ENCODE assay signal across 18 cellular contexts in genomic region chr17:27958708-27959381, GRCh38.
DNase-seq lines count a peak whose midpoint lies in the region; ATAC-seq and TF ChIP-seq lines count a peak whose summit lies in the region.
"Had no signal": no experiment of that assay in that cellular context is flagged by ENCODE, and none has a peak within 500 bp of the region (broad histone marks: within the 10 kb centered on the region; RNA-seq: fewer than 3 reads in every experiment).

No MANE protein-coding gene starts in this region.

- no peak overlapping the region for H4K5ac ChIP-seq in H9 (ENCODE audit: insufficient read length, low read depth, low read length)

- no peaks in the 10 kb centered on the region; the same call in 1 of the 2 replicates for H3K27me3 Mint-ChIP-seq in H9 (ENCODE audit: low read depth)
- H3K27me3 Mint-ChIP-seq in WTC11 (ENCODE audit: low read depth) = no peaks in the 10 kb centered on the region; the same call in 1 of the 2 replicates

- no peak overlapping the region for H2BK12ac ChIP-seq in H9 (ENCODE audit: insufficient read length, low read depth, low read length)

- no peak overlapping the region for H2BK5ac ChIP-seq in H9 (ENCODE audit: insufficient read length, low read length)

- no peaks in the 10 kb centered on the region for H3K23me2 ChIP-seq in H9 (ENCODE audit: insufficient read length, low read depth, low read length, poor library complexity, severe bottlenecking)

- H3K27ac Mint-ChIP-seq in H9 (peak overlapping the region; percentile 86 to 95 (median 86); a peak in 5 of 7 replicates), WTC11 (peak overlapping the region; percentile 96)
- H3K27ac Mint-ChIP-seq: B cell; CD4-positive, alpha-beta T cell; HFFc6 had no signal

- H3K4me3 Mint-ChIP-seq in H9 (no peak overlapping the region), WTC11 (0 out of 2 replicates have a peak overlapping the region, but pooled peaks have one; percentile 7)
- H3K4me3 Mint-ChIP-seq: B cell; CD4-positive, alpha-beta T cell; HFFc6 had no signal

- H3K36me3 Mint-ChIP-seq in H9 (ENCODE audit: insufficient read depth in 1 of 3, low read depth in 3 of 3) = no peaks in the 10 kb centered on the region
- H3K36me3 Mint-ChIP-seq in WTC11 = no peaks in the 10 kb centered on the region

- peak overlapping the region; percentile 8; the same call in 1 of the 2 replicates for H3K4me3 ChIP-seq in HUES6 (ENCODE audit: low read depth, low read length)
- H3K4me3 ChIP-seq: GM12878, GM23248, HAP-1 had no signal

- H3K9me3 Mint-ChIP-seq in H9 = no peaks in the 10 kb centered on the region
- H3K9me3 Mint-ChIP-seq in WTC11 = no peaks in the 10 kb centered on the region
- H3K9me3 Mint-ChIP-seq: CD4-positive, alpha-beta T cell; HFFc6 had no signal

- H2BK120ac ChIP-seq in H9 (ENCODE audit: low read depth, low read length, poor library complexity, severe bottlenecking) = no peak overlapping the region

- H3K4me1 Mint-ChIP-seq in H9 (peaks cover 50 to 52% of the 10 kb centered on the region in 2 experiments), WTC11 (peaks cover 62% of the 10 kb centered on the region)
- H3K4me1 Mint-ChIP-seq: B cell had no signal

- H3K23ac ChIP-seq in H9 (ENCODE audit: insufficient read length, low read depth, low read length) = no peak overlapping the region

- H3K18ac ChIP-seq in H9 (ENCODE audit: insufficient read length, low read depth, low read length) = no peak overlapping the region

- H3K27ac ChIP-seq in H9 (ENCODE audit: insufficient read length, low read depth, low read length) = peak overlapping the region; percentile 44
- peak overlapping the region; percentile 73 for H3K27ac ChIP-seq in HUES6 (ENCODE audit: low read depth, low read length)
- H3K27ac ChIP-seq: GM23248, HL-60 had no signal

- no peak overlapping the region for H2BK15ac ChIP-seq in H9 (ENCODE audit: low read depth, low read length)

- no peaks in the 10 kb centered on the region; the same call in 1 of the 2 replicates for H3K79me2 ChIP-seq in H9 (ENCODE audit: insufficient read depth, low read length)

- CTCF ChIA-PET in WTC11 (lab: Charles Lee) = interaction anchor here (1.5 to 2.3 kb wide), 3 partner anchors 9 to 292 kb away, joined by 4 to 17 read pairs (median 6); no protein-coding TSS in a partner anchor

- no peak overlapping the region for H2BK20ac ChIP-seq in H9 (ENCODE audit: low read depth, low read length, poor library complexity, severe bottlenecking)

- DNase-seq in H9 (no peak), WTC11 (ENCODE audit: low spot score) (no peak), iPS DF 4.7 (ENCODE audit: extremely low read depth, low spot score) (peak; percentile 38), ureter (ENCODE audit: low spot score) (no peak), EL (no peak)
- DNase-seq in activated CD4-positive, alpha-beta T cell treated with anti-CD3 and anti-CD28 coated beads for 4 hours = no peak
- DNase-seq: C1 segment of cervical spinal cord; Calu3; CD4-positive, alpha-beta T cell; DMS 273 treated with DMSO at 0.1 percent for 48 hours; GM23248; HFFc6 had no signal

- peak; percentile 25 for ATAC-seq in WTC11
- ATAC-seq: GM12878, HepG2 had no signal

- H2AK5ac ChIP-seq in H9 (ENCODE audit: insufficient read length, low read length) = no peak overlapping the region

- no peak overlapping the region for H3T11ph ChIP-seq in H9 (ENCODE audit: low read length)

- TF ChIP-seq CTCF in H9 (conservative IDR thresholded peaks at IDR 0.05) = no peak
- no peak for TF ChIP-seq CTCF in WTC11 (IDR thresholded peaks at IDR 0.05)

- H2AFZ ChIP-seq in H9 (ENCODE audit: low read length) = no peak overlapping the region
- H2AFZ ChIP-seq: GM23248 had no signal

- no peaks in the 10 kb centered on the region for H4K20me1 ChIP-seq in H9 (ENCODE audit: control insufficient read depth, insufficient read depth, insufficient read length)

- no peaks in the 10 kb centered on the region for H3K9me3 ChIP-seq in H9 (ENCODE audit: control insufficient read depth, low read depth, low read length)
- no peaks in the 10 kb centered on the region for H3K9me3 ChIP-seq in HUES6 (ENCODE audit: control insufficient read depth, insufficient read depth, low read depth, low read length)
- H3K9me3 ChIP-seq: HAP-1 had no signal

- no peak overlapping the region for H4K91ac ChIP-seq in H9 (ENCODE audit: insufficient read length, low read depth, low read length)

- no peaks in the 10 kb centered on the region for H3K36me3 ChIP-seq in HUES6 (ENCODE audit: control insufficient read depth, insufficient read depth, low read length)
- H3K36me3 ChIP-seq: HAP-1 had no signal

- POLR2A ChIA-PET in WTC11 (lab: Charles Lee) = no interaction called here

- H3K4me1 ChIP-seq in H9 (ENCODE audit: insufficient read depth, low read length) = peaks cover 11% of the 10 kb centered on the region; the same call in 1 of the 2 replicates
- H3K4me1 ChIP-seq in HUES6 (ENCODE audit: control insufficient read depth, insufficient read depth, low read length) = peaks cover 50% of the 10 kb centered on the region
- H3K4me1 ChIP-seq: HAP-1 had no signal

- no CpG with 5 or more reads among the region's 3 CpGs for WGBS in H9 (ENCODE audit: extremely low coverage, insufficient read length, low lambda C conversion rate)

- no peaks in the 10 kb centered on the region for H3K79me1 ChIP-seq in H9 (ENCODE audit: insufficient read depth, low read depth, low read length, poor library complexity, severe bottlenecking)

- no peak overlapping the region for H3K14ac ChIP-seq in H9 (ENCODE audit: insufficient read depth, low read length)

- H3K4me2 ChIP-seq in H9 (ENCODE audit: insufficient read depth, insufficient read length, low read length) = peak overlapping the region; percentile 22

- H3K56ac ChIP-seq in H9 (ENCODE audit: insufficient read length, low read depth, low read length) = no peak overlapping the region

- no peak overlapping the region for H3K4ac ChIP-seq in H9 (ENCODE audit: low read depth, low read length)

- H3K9ac ChIP-seq in H9 (ENCODE audit: extremely low read depth, insufficient read length, low read length) (no peak overlapping the region), HUES6 (ENCODE audit: low read length) (peak overlapping the region; percentile 54)
- H3K9ac ChIP-seq: GM23248 had no signal

- H3K27me3 ChIP-seq in H9 (ENCODE audit: insufficient read depth, low read length) (no peaks in the 10 kb centered on the region), HUES6 (ENCODE audit: control insufficient read depth, insufficient read depth, low read length) (no peaks in the 10 kb centered on the region)

- H4K8ac ChIP-seq in H9 (replicated peaks; ENCODE audit: insufficient read length, low read depth, low read length) = no peak overlapping the region

TF ChIP-seq in WTC11, 78 proteins besides CTCF, POLR2A, EP300 and RAD21 (continues in another document):
- TF ChIP-seq MYBL2 (CRISPR knock-in tag; IDR thresholded peaks at IDR 0.05) (no peak), STAT6 (CRISPR knock-in tag; conservative IDR thresholded peaks at IDR 0.05; ENCODE audit: low read depth) (no peak), ZNF121 (CRISPR knock-in tag; IDR thresholded peaks at IDR 0.05) (peak; percentile 94), AR (CRISPR knock-in tag; IDR thresholded peaks at IDR 0.05) (no peak), RELA (CRISPR knock-in tag; IDR thresholded peaks at IDR 0.05; ENCODE audit: borderline replicate concordance) (no peak), ESRRA (CRISPR knock-in tag; IDR thresholded peaks at IDR 0.05; ENCODE audit: borderline replicate concordance) (no peak), ELF4 (CRISPR knock-in tag; IDR thresholded peaks at IDR 0.05; ENCODE audit: low read depth) (no peak), ZMAT4 (CRISPR knock-in tag; IDR thresholded peaks at IDR 0.05) (no peak), EMX1 (CRISPR knock-in tag; IDR thresholded peaks at IDR 0.05) (no peak)
